Comparison of ENCODE assay signal across 8 cellular contexts in the genomic region with DNA sequence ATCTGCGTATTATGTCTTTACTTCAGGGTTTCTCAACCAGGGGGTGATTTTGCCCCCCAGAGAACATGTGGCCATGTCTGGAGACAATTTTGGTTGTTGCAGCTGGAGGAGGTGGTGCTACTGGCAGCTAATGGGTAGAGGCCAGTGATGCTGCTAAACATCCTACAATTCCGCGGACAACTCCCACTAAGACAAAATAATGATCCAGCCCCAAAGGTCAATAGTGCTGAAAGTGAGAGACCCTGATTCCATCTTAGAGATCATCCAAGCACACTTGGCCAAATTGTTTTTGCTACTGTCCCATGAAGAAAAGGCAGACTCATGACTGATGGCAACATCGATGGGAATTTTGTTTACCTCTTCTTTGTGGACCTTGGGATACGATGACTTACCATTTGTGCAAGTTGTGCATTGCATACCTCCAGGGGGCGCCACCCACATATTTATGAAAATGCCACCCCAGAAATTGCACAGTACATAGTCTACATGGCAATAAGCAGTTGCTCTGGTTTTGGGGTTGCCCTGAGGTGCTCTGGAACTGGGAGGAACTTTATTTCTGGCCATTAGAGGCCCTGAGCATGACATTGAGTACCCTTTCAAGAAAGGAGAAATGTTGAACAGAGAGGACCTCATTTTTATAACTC.
DNase-seq lines count a peak whose midpoint lies in the region; ATAC-seq and TF ChIP-seq lines count a peak whose summit lies in the region.
"Not testable (repeated sequence)": the region's sequence is repeated elsewhere in the genome, so short reads cannot be mapped to it uniquely, and the experiment has no call there.

No MANE protein-coding gene starts in this region.

- not testable (repeated sequence) for H3K36me3 Mint-ChIP-seq in activated CD4-positive, alpha-beta memory T cell treated with anti-CD3 and anti-CD28 coated beads for 36 hours; activated naive CD8-positive, alpha-beta T cell treated with anti-CD3 and anti-CD28 coated beads for 36 hours

- H3K79me2 ChIP-seq in parathyroid adenoma = not testable (repeated sequence)

- not testable (repeated sequence) for H2BK5ac ChIP-seq in IMR-90 (ENCODE audit: low read depth, low read length, poor library complexity, severe bottlenecking)

- H2BK120ac ChIP-seq in IMR-90 (ENCODE audit: low read depth, low read length) = not testable (repeated sequence)

- H3K4me3 ChIP-seq in IMR-90 (ENCODE audit: insufficient read depth, low read depth, low read length); fibroblast of pulmonary artery (replicated peaks; ENCODE audit: low read depth, low read length); parathyroid adenoma (ENCODE audit: low read depth, low read length): not testable (repeated sequence)

- H4K5ac ChIP-seq in IMR-90 (ENCODE audit: low read depth, low read length) = not testable (repeated sequence)

- H2BK20ac ChIP-seq in IMR-90 (ENCODE audit: low read depth, low read length) = not testable (repeated sequence)

- TF ChIP-seq POLR2A in IMR-90 (IDR thresholded peaks at IDR 0.05; ENCODE audit: low read depth, low read length) = not testable (repeated sequence)

- not testable (repeated sequence) for H3K4ac ChIP-seq in IMR-90 (ENCODE audit: low read depth, low read length)

- not testable (repeated sequence) for H4K20me1 ChIP-seq in IMR-90 (ENCODE audit: insufficient read depth, low read length)

- TF ChIP-seq RAD21 in IMR-90 (IDR thresholded peaks at IDR 0.05; ENCODE audit: low read length) = not testable (repeated sequence)

- WGBS in IMR-90 (ENCODE audit: extremely low coverage in 2 of 2, insufficient read length in 1 of 2), 2 experiments = no CpG with 5 or more reads among the region's 6 CpGs

- POLR2A ChIA-PET in IMR-90 (lab: Charles Lee; ENCODE audit: unreplicated experiment); activated CD4-positive, alpha-beta memory T cell treated with anti-CD3 and anti-CD28 coated beads for 36 hours (lab: Charles Lee): not testable (repeated sequence)

- not testable (repeated sequence) for H3K4me1 ChIP-seq in IMR-90 (ENCODE audit: control insufficient read depth, insufficient read depth, low read length); parathyroid adenoma

- BruUV-seq in IMR-90 (replicated peaks; lab: Mats Ljungman, UMichigan) = not testable (repeated sequence)

- not testable (repeated sequence) for H3K27me3 ChIP-seq in IMR-90 (ENCODE audit: control insufficient read depth, insufficient read depth, low read length); parathyroid adenoma (ENCODE audit: control insufficient read depth, insufficient read depth, low read length)

- not testable (repeated sequence) for ATAC-seq in IMR-90 (ENCODE audit: low read depth)

- H3K4me1 Mint-ChIP-seq in activated CD4-positive, alpha-beta memory T cell treated with anti-CD3 and anti-CD28 coated beads for 36 hours (ENCODE audit: low read depth); activated naive CD8-positive, alpha-beta T cell treated with anti-CD3 and anti-CD28 coated beads for 36 hours: not testable (repeated sequence)

- not testable (repeated sequence) for H3K9ac ChIP-seq in IMR-90 (ENCODE audit: low read depth, low read length); parathyroid adenoma

- in situ Hi-C loops in IMR-90 (cut with MboI; ENCODE audit: low sequenced_read_pairs) = not testable (repeated sequence)

- H3K27ac ChIP-seq in IMR-90 (ENCODE audit: insufficient read depth, low read length); parathyroid adenoma: not testable (repeated sequence)

- H2AK9ac ChIP-seq in IMR-90 (replicated peaks; ENCODE audit: low read depth, low read length, poor library complexity) = not testable (repeated sequence)

- H2AFZ ChIP-seq in IMR-90 (replicated peaks; ENCODE audit: low read length, poor library complexity); parathyroid adenoma: not testable (repeated sequence)

- not testable (repeated sequence) for H3K4me3 Mint-ChIP-seq in activated CD4-positive, alpha-beta memory T cell treated with anti-CD3 and anti-CD28 coated beads for 36 hours; activated naive CD8-positive, alpha-beta T cell treated with anti-CD3 and anti-CD28 coated beads for 36 hours

- not testable (repeated sequence) for H3K27me3 Mint-ChIP-seq in activated CD4-positive, alpha-beta memory T cell treated with anti-CD3 and anti-CD28 coated beads for 36 hours
- H3K27me3 Mint-ChIP-seq in activated naive CD8-positive, alpha-beta T cell treated with anti-CD3 and anti-CD28 coated beads for 36 hours = peaks cover 12% of the 10 kb centered on the region

- H2BK15ac ChIP-seq in IMR-90 (ENCODE audit: low read depth, low read length) = not testable (repeated sequence)

- not testable (repeated sequence) for H4K8ac ChIP-seq in IMR-90 (ENCODE audit: low read depth in 2 of 2, low read length in 2 of 2)

- not testable (repeated sequence) for H3K36me3 ChIP-seq in IMR-90 (ENCODE audit: control insufficient read depth, insufficient read depth, low read length); parathyroid adenoma (ENCODE audit: control insufficient read depth, insufficient read depth, low read length)

- not testable (repeated sequence) for H3K18ac ChIP-seq in IMR-90 (ENCODE audit: low read depth, low read length)

- intact Hi-C loops in IMR-90 (cut with micrococcal nuclease); activated CD4-positive, alpha-beta memory T cell treated with anti-CD3 and anti-CD28 coated beads for 36 hours (cut with micrococcal nuclease): not testable (repeated sequence)

- not testable (repeated sequence) for H3K79me1 ChIP-seq in IMR-90 (ENCODE audit: low read depth in 1 of 2, low read length in 2 of 2)

- not testable (repeated sequence) for H3K4me2 ChIP-seq in IMR-90 (ENCODE audit: low read depth, low read length); parathyroid adenoma (ENCODE audit: low read length)

- DNase-seq in CD1c-positive myeloid dendritic cell (ENCODE audit: extremely low spot score) (peak; percentile 16), IMR-90 (peak; percentile 4), RPMI8226 (peak; percentile 33), fibroblast of pulmonary artery (ENCODE audit: low read depth) (peak; percentile 32)
- peak; percentile 77 for DNase-seq in activated CD4-positive, alpha-beta memory T cell treated with anti-CD3 and anti-CD28 coated beads for 36 hours
- peak; percentile 24 for DNase-seq in activated naive CD8-positive, alpha-beta T cell treated with anti-CD3 and anti-CD28 coated beads for 36 hours
- DNase-seq in stimulated activated CD8-positive, alpha-beta memory T cell treated with anti-CD3 and anti-CD28 coated beads, Interleukin-15, amount 100 ng/mL, for 24 hours (ENCODE audit: low read depth) = peak; percentile 25

- not testable (repeated sequence) for H4K91ac ChIP-seq in IMR-90 (ENCODE audit: insufficient read depth, low read depth, low read length)

- H3K56ac ChIP-seq in IMR-90 (ENCODE audit: extremely low read depth, insufficient read depth, low read length) = not testable (repeated sequence)

- dilution Hi-C loops in IMR-90 (cut with HindIII; ENCODE audit: low sequenced_read_pairs, unreplicated experiment) = not testable (repeated sequence)

- TF ChIP-seq CTCF in IMR-90 (conservative IDR thresholded peaks at IDR 0.05; ENCODE audit: low read depth, low read length) (0 out of 2 replicates have a peak, but pooled peaks have one; percentile 0), parathyroid adenoma (IDR thresholded peaks at IDR 0.05) (peak; percentile 16)
- not testable (repeated sequence) for TF ChIP-seq CTCF in fibroblast of pulmonary artery (IDR thresholded peaks at IDR 0.05; ENCODE audit: low read length, missing control alignments)

- H3K14ac ChIP-seq in IMR-90 (replicated peaks; ENCODE audit: low read depth, low read length) = not testable (repeated sequence)

- H3K9me1 ChIP-seq in IMR-90 (ENCODE audit: insufficient read depth, low read length) = not testable (repeated sequence)

- not testable (repeated sequence) for H3K9me3 Mint-ChIP-seq in activated CD4-positive, alpha-beta memory T cell treated with anti-CD3 and anti-CD28 coated beads for 36 hours; activated naive CD8-positive, alpha-beta T cell treated with anti-CD3 and anti-CD28 coated beads for 36 hours

- H3K27ac Mint-ChIP-seq in activated CD4-positive, alpha-beta memory T cell treated with anti-CD3 and anti-CD28 coated beads for 36 hours; activated naive CD8-positive, alpha-beta T cell treated with anti-CD3 and anti-CD28 coated beads for 36 hours: not testable (repeated sequence)

- not testable (repeated sequence) for H2AK5ac ChIP-seq in IMR-90 (ENCODE audit: low read depth, low read length)

- H3K9me3 ChIP-seq in IMR-90 (ENCODE audit: control insufficient read depth, insufficient read depth, low read length); parathyroid adenoma (ENCODE audit: control insufficient read depth, low read length): not testable (repeated sequence)

- not testable (repeated sequence) for H3K23ac ChIP-seq in IMR-90 (ENCODE audit: low read depth, low read length)

- CTCF ChIA-PET in IMR-90 (lab: Yijun Ruan, JAX) = not testable (repeated sequence)
- CTCF ChIA-PET in activated CD4-positive, alpha-beta memory T cell treated with anti-CD3 and anti-CD28 coated beads for 36 hours (lab: Charles Lee) = interaction anchor here (1.6 kb wide), 1 partner anchor 96 kb away, joined by 4 read pairs; no protein-coding TSS in a partner anchor

Comparison
In these comparisons a context has a peak if more than half of its experiments do, and no peak if none do; other contexts are left out.
1. DNase-seq: peak in every context shown above with its lines; median percentile 77 in activated CD4-positive, alpha-beta memory T cell treated with anti-CD3 and anti-CD28 coated beads for 36 hours; 33 in RPMI8226; 32 in fibroblast of pulmonary artery; 25 in stimulated activated CD8-positive, alpha-beta memory T cell treated with anti-CD3 and anti-CD28 coated beads, Interleukin-15, amount 100 ng/mL, for 24 hours; 24 in activated naive CD8-positive, alpha-beta T cell treated with anti-CD3 and anti-CD28 coated beads for 36 hours; 16 in CD1c-positive myeloid dendritic cell; 4 in IMR-90.